In genomic region chr19:1027953-1028902, GRCh38 we compare ENCODE assay signal across 1 cellular context.
TF ChIP-seq lines count a peak whose summit lies in the region.

No MANE protein-coding gene starts in this region.

TF ChIP-seq in HepG2, 621 proteins besides CTCF, POLR2A, EP300 and RAD21 (continued from another document):
- TF ChIP-seq PBX2 (CRISPR knock-in tag; IDR thresholded peaks at IDR 0.05), result no peak
- no peak for TF ChIP-seq HIC2 (CRISPR knock-in tag; IDR thresholded peaks at IDR 0.05; ENCODE audit: low read depth)
- TF ChIP-seq ZFP1 (CRISPR knock-in tag; IDR thresholded peaks at IDR 0.05), result no peak
- TF ChIP-seq NCOA2 (CRISPR knock-in tag; IDR thresholded peaks at IDR 0.05), result peak; percentile 30; the same call in 1 of the 2 replicates
- no peak for TF ChIP-seq NCOA1 (CRISPR knock-in tag; IDR thresholded peaks at IDR 0.05)
- peak; percentile 19 for TF ChIP-seq MXD1 (CRISPR knock-in tag; IDR thresholded peaks at IDR 0.05)
- no peak for TF ChIP-seq SMAD1 (CRISPR knock-in tag; IDR thresholded peaks at IDR 0.05; ENCODE audit: borderline replicate concordance, low read depth)
- TF ChIP-seq NR2F1 (CRISPR knock-in tag; IDR thresholded peaks at IDR 0.05), result no peak
- 0 out of 2 replicates have a peak, but pooled peaks have one; percentile 46 for TF ChIP-seq ZMYM3 (CRISPR knock-in tag; IDR thresholded peaks at IDR 0.05)
- no peak for TF ChIP-seq ZBTB21 (CRISPR knock-in tag; IDR thresholded peaks at IDR 0.05)
- TF ChIP-seq PRMT3 (CRISPR knock-in tag; IDR thresholded peaks at IDR 0.05; ENCODE audit: borderline replicate concordance, low read depth), result no peak
- no peak for TF ChIP-seq ZNF124 (CRISPR knock-in tag; IDR thresholded peaks at IDR 0.05)
- no peak; the same call in 1 of the 2 replicates for TF ChIP-seq ZNF580 (CRISPR knock-in tag; IDR thresholded peaks at IDR 0.05; ENCODE audit: borderline replicate concordance, low read depth)
- no peak for TF ChIP-seq SMARCE1 (IDR thresholded peaks at IDR 0.05; ENCODE audit: borderline replicate concordance)
- TF ChIP-seq RORA (CRISPR knock-in tag; IDR thresholded peaks at IDR 0.05), result no peak
- TF ChIP-seq ZC3H4 (CRISPR knock-in tag; IDR thresholded peaks at IDR 0.05; ENCODE audit: borderline replicate concordance), result no peak
- TF ChIP-seq, protein P1, sequence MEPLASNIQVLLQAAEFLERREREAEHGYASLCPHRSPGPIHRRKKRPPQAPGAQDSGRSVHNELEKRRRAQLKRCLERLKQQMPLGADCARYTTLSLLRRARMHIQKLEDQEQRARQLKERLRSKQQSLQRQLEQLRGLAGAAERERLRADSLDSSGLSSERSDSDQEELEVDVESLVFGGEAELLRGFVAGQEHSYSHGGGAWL (CRISPR knock-in tag; IDR thresholded peaks at IDR 0.05), result no peak; the same call in 1 of the 2 replicates
- TF ChIP-seq HNF4A (CRISPR knock-in tag; IDR thresholded peaks at IDR 0.05), result peak; percentile 11; the same call in 1 of the 2 replicates
- no peak for TF ChIP-seq HHEX (CRISPR knock-in tag; IDR thresholded peaks at IDR 0.05)
- no peak for TF ChIP-seq ZNF251 (CRISPR knock-in tag; IDR thresholded peaks at IDR 0.05)
- TF ChIP-seq ZNF740 (CRISPR knock-in tag; IDR thresholded peaks at IDR 0.05), result peak; percentile 49; the same call in 1 of the 2 replicates
- no peak for TF ChIP-seq ZNF737 (CRISPR knock-in tag; IDR thresholded peaks at IDR 0.05; ENCODE audit: borderline replicate concordance)
